ENCODE assay signal across 11 cellular contexts in the genomic region with DNA sequence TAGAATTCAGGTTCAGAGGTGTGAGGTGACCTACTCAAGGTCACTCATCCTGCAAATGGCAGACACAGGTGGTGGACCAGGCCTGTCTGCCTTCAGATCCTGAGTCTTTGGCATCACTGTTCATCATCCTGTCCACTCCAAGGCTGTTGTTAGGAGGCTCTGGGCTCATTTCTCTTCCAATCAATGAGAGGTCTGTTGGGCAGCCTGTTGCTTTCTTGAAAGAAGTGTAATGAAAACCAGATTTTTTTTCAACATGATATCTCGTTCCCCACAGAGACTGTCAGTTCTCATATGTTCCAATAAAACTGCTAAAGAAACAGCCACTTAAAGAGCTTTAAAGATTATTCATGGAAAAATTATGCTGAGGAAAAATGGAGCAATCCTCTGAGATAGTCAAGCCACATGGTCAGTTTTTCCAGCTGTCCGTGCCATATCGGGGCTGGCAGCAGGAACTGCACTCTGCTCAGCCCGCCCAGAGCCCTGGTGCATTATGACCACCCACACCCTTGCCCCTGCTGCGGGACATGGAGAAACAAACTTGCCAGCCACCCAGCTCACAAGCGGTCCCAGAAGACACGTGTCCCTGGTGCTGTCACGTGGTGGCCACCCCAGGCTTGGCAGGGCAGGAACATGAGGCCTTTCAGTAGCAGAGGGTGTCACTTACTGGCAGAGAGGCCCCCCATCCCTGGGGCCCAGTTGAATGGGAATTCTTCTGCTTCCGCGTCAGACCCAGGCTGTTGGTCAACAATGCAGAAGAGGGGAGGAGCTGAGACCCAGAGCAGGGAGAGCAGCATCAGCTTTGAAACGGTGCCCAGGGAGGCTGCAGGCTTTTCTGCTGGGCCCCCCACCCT.
DNase-seq lines count a peak whose midpoint lies in the region; ATAC-seq, FAIRE-seq and TF ChIP-seq lines count a peak whose summit lies in the region.
"Had no signal": no experiment of that assay in that cellular context is flagged by ENCODE, and none has a peak within 500 bp of the region (broad histone marks: within the 10 kb centered on the region; RNA-seq: fewer than 3 reads in every experiment).

No MANE protein-coding gene starts in this region.

- H3K4me2 ChIP-seq in K562 (ENCODE audit: insufficient read depth, low read length), result no peak overlapping the region
- H3K4me2 ChIP-seq in hepatocyte, result peak overlapping the region; percentile 50

- H2AFZ ChIP-seq in K562 (ENCODE audit: low read depth, low read length) (no peak overlapping the region), hepatocyte (no peak overlapping the region)

- H3K4me1 Mint-ChIP-seq in T-cell, result peaks cover 0 to 3% (median 0%) of the 10 kb centered on the region in 3 donors
- peaks cover 2% of the 10 kb centered on the region for H3K4me1 Mint-ChIP-seq in activated naive CD8-positive, alpha-beta T cell treated with anti-CD3 and anti-CD28 coated beads for 36 hours
- peaks cover 6% of the 10 kb centered on the region for H3K4me1 Mint-ChIP-seq in activated CD8-positive, alpha-beta T cell treated with anti-CD3 and anti-CD28 coated beads, Interleukin-2, amount 10 ng/mL, durations not matched to agents 7 days and 5 days (ENCODE audit: low read depth)

- TF ChIP-seq RAD21 in K562 (CRISPR knock-in tag; conservative IDR thresholded peaks at IDR 0.05 in 1 of 2, IDR thresholded peaks at IDR 0.05 in 1 of 2), result no peak

- H3K36me3 ChIP-seq in K562 (ENCODE audit: control insufficient read depth, insufficient read depth, low read length) (no peaks in the 10 kb centered on the region), hepatocyte (replicated peaks; ENCODE audit: insufficient read depth, low read depth) (no peaks in the 10 kb centered on the region), psoas muscle (ENCODE audit: insufficient read depth in 1 of 2, low read depth in 1 of 2) (no peaks in the 10 kb centered on the region)

- 47% methylated on average over 11 of the region's 11 CpGs for WGBS in K562 (ENCODE audit: insufficient coverage, low coverage, missing lambda C conversion rate)
- WGBS in hepatocyte (ENCODE audit: low lambda C conversion rate, missing lambda C conversion rate), result 40% methylated on average over 11 of the region's 11 CpGs
- WGBS in psoas muscle, 3 donors, result 9 to 18% (median 11%) methylated on average over 11 of the region's 11 CpGs

- H3K27ac ChIP-seq in K562 (ENCODE audit: extremely low read depth, low read depth, low read length), result no peak overlapping the region
- peak overlapping the region; percentile 98 for H3K27ac ChIP-seq in hepatocyte
- peak overlapping the region; percentile 83 for H3K27ac ChIP-seq in psoas muscle

- FAIRE-seq in K562 (lab: Jason Lieb, UNC), result no peak

- intact Hi-C loops in K562 (cut with micrococcal nuclease), result loop anchor here (10.0 kb wide), 1 partner anchor 59 kb away; no protein-coding TSS in a partner anchor
- intact Hi-C loops in psoas muscle (cut with DNase I), result no loop called here

- in situ Hi-C loops in K562 (cut with MboI), result no loop called here

- peaks cover 3% of the 10 kb centered on the region for H3K9me1 ChIP-seq in K562 (ENCODE audit: control insufficient read depth, insufficient read depth, low read length)

- H3K9me2 ChIP-seq in hepatocyte (replicated peaks; ENCODE audit: insufficient read depth), result no peaks in the 10 kb centered on the region

- no peaks in the 10 kb centered on the region for H4K20me1 ChIP-seq in K562 (replicated peaks; ENCODE audit: control insufficient read depth, insufficient read depth, low read length)
- no peaks in the 10 kb centered on the region for H4K20me1 ChIP-seq in hepatocyte (ENCODE audit: insufficient read depth, poor library complexity, severe bottlenecking)

- no peaks in the 10 kb centered on the region for H3K9me3 Mint-ChIP-seq in T-cell
- H3K9me3 Mint-ChIP-seq in activated naive CD8-positive, alpha-beta T cell treated with anti-CD3 and anti-CD28 coated beads for 36 hours, result no peaks in the 10 kb centered on the region
- no peaks in the 10 kb centered on the region for H3K9me3 Mint-ChIP-seq in activated CD8-positive, alpha-beta T cell treated with anti-CD3 and anti-CD28 coated beads, Interleukin-2, amount 10 ng/mL, durations not matched to agents 7 days and 5 days (ENCODE audit: insufficient read depth)
- H3K9me3 Mint-ChIP-seq: CD4-positive, CD25-positive, alpha-beta regulatory T cell had no signal

- H3K4me3 ChIP-seq in K562 (no peak overlapping the region), hepatocyte (no peak overlapping the region), psoas muscle (no peak overlapping the region)

- BruUV-seq in K562 (replicated peaks; lab: Mats Ljungman, UMichigan), result no TSS peak

- H3K27me3 ChIP-seq in K562 (ENCODE audit: control insufficient read depth in 2 of 2, insufficient read depth in 2 of 2, low read length in 2 of 2) (peaks cover 0 to 10% of the 10 kb centered on the region in 2 experiments; a peak in 1 of 5 replicates), hepatocyte (no peaks in the 10 kb centered on the region), psoas muscle (ENCODE audit: insufficient read depth in 3 of 3, low read length in 2 of 3) (no peaks in the 10 kb centered on the region)

- H3K4me1 ChIP-seq in K562 (replicated peaks in 1 of 2; ENCODE audit: control insufficient read depth in 2 of 2, insufficient read depth in 2 of 2, low read length in 2 of 2), result peaks cover 13 to 17% of the 10 kb centered on the region in 2 experiments; a peak in 4 of 5 replicates
- H3K4me1 ChIP-seq in hepatocyte (ENCODE audit: insufficient read depth), result peaks cover 16% of the 10 kb centered on the region
- H3K4me1 ChIP-seq in psoas muscle, result peaks cover 48% of the 10 kb centered on the region

- H3K27ac Mint-ChIP-seq in T-cell, result no peak overlapping the region
- no peak overlapping the region for H3K27ac Mint-ChIP-seq in activated naive CD8-positive, alpha-beta T cell treated with anti-CD3 and anti-CD28 coated beads for 36 hours
- no peak overlapping the region for H3K27ac Mint-ChIP-seq in activated CD8-positive, alpha-beta T cell treated with anti-CD3 and anti-CD28 coated beads, Interleukin-2, amount 10 ng/mL, durations not matched to agents 7 days and 5 days

- H3K9me3 ChIP-seq in K562 (replicated peaks; ENCODE audit: control insufficient read depth, insufficient read depth, low read depth, low read length) (no peaks in the 10 kb centered on the region), hepatocyte (ENCODE audit: low read depth) (no peaks in the 10 kb centered on the region), psoas muscle (no peaks in the 10 kb centered on the region)

- TF ChIP-seq CTCF in K562 (IDR thresholded peaks at IDR 0.05 in 2 of 3, conservative IDR thresholded peaks at IDR 0.05 in 1 of 3; ENCODE audit: insufficient read depth in 2 of 3, low read depth in 1 of 3, low read length in 3 of 3) (no peak), hepatocyte (IDR thresholded peaks at IDR 0.05; ENCODE audit: poor library complexity) (no peak), psoas muscle (IDR thresholded peaks at IDR 0.05) (no peak)

- H3K79me2 ChIP-seq in K562 (ENCODE audit: control insufficient read depth, insufficient read depth, low read length) (no peaks in the 10 kb centered on the region), hepatocyte (no peaks in the 10 kb centered on the region)

- H3K27me3 Mint-ChIP-seq in T-cell, result peaks cover 0 to 4% of the 10 kb centered on the region in 2 donors
- H3K27me3 Mint-ChIP-seq in activated naive CD8-positive, alpha-beta T cell treated with anti-CD3 and anti-CD28 coated beads for 36 hours, result no peaks in the 10 kb centered on the region
- H3K27me3 Mint-ChIP-seq in activated CD8-positive, alpha-beta T cell treated with anti-CD3 and anti-CD28 coated beads, Interleukin-2, amount 10 ng/mL, durations not matched to agents 7 days and 5 days (ENCODE audit: low read depth), result no peaks in the 10 kb centered on the region
- H3K27me3 Mint-ChIP-seq: CD4-positive, CD25-positive, alpha-beta regulatory T cell had no signal

- POLR2A ChIA-PET in K562 (lab: Yijun Ruan, JAX), result interaction anchor here (0.7 to 1.2 kb wide), 4 partner anchors 11 to 260 kb away, joined by 3 to 9 read pairs (median 4); no protein-coding TSS in a partner anchor
- POLR2A ChIA-PET in T-cell (lab: Charles Lee), result no interaction called here
- POLR2A ChIA-PET in activated CD8-positive, alpha-beta T cell treated with anti-CD3 and anti-CD28 coated beads, Interleukin-2, amount 10 ng/mL, durations not matched to agents 7 days and 5 days (lab: Charles Lee), result no interaction called here

- TF ChIP-seq EP300 in K562 (IDR thresholded peaks at IDR 0.05; ENCODE audit: low read length), result no peak

- H3K4me3 Mint-ChIP-seq in T-cell, result no peak overlapping the region
- H3K4me3 Mint-ChIP-seq in activated naive CD8-positive, alpha-beta T cell treated with anti-CD3 and anti-CD28 coated beads for 36 hours, result no peak overlapping the region
- H3K4me3 Mint-ChIP-seq in activated CD8-positive, alpha-beta T cell treated with anti-CD3 and anti-CD28 coated beads, Interleukin-2, amount 10 ng/mL, durations not matched to agents 7 days and 5 days, result no peak overlapping the region
- H3K4me3 Mint-ChIP-seq: CD4-positive, CD25-positive, alpha-beta regulatory T cell had no signal

- H3K9ac ChIP-seq in K562 (ENCODE audit: insufficient read depth in 1 of 2, low read depth in 2 of 2, low read length in 2 of 2), result 0 out of 4 replicates have a peak overlapping the region, but pooled peaks of 1 of the 2 experiments have one; percentile 43

- no peak for TF ChIP-seq POLR2A in K562 (conservative IDR thresholded peaks at IDR 0.05)

- H3K36me3 Mint-ChIP-seq in T-cell, result peaks cover 20% of the 10 kb centered on the region
- no peaks in the 10 kb centered on the region for H3K36me3 Mint-ChIP-seq in activated naive CD8-positive, alpha-beta T cell treated with anti-CD3 and anti-CD28 coated beads for 36 hours
- no peaks in the 10 kb centered on the region for H3K36me3 Mint-ChIP-seq in activated CD8-positive, alpha-beta T cell treated with anti-CD3 and anti-CD28 coated beads, Interleukin-2, amount 10 ng/mL, durations not matched to agents 7 days and 5 days (ENCODE audit: low read depth)

- ATAC-seq in K562 (no peak), psoas muscle (peak; percentile 30 to 65 (median 57)), T-cell (replicated peaks in 1 of 4) (no peak)
- no peak for ATAC-seq in activated CD8-positive, alpha-beta T cell treated with anti-CD3 and anti-CD28 coated beads, Interleukin-2, amount 10 ng/mL, durations not matched to agents 7 days and 5 days

- DNase-seq in Ammon's horn (ENCODE audit: low spot score) (peak; percentile 89), K562 (ENCODE audit: extremely low read depth in 1 of 4, low spot score in 3 of 4) (no peak), hepatocyte (ENCODE audit: low spot score) (peak; percentile 85), psoas muscle (peak; percentile 88 to 90), T-cell (no peak), NCI-H2227 (lab: John Stamatoyannopoulos, UW; ENCODE audit: unreplicated experiment) (no peak)
- no peak for DNase-seq in activated naive CD8-positive, alpha-beta T cell treated with anti-CD3 and anti-CD28 coated beads for 36 hours
- no peak for DNase-seq in activated CD8-positive, alpha-beta T cell treated with anti-CD3 and anti-CD28 coated beads, Interleukin-2, amount 10 ng/mL, durations not matched to agents 7 days and 5 days
- DNase-seq: activated gamma-delta T cell; CD4-positive, CD25-positive, alpha-beta regulatory T cell; stimulated activated CD4-positive, alpha-beta T cell treated with anti-CD3 and anti-CD28 coated beads, Interleukin-12 subunit alpha, Interleukin-12 subunit beta, amount 100 ng/mL, for 4 hours had no signal

- CTCF ChIA-PET in K562 (lab: Yijun Ruan, JAX; ENCODE audit: low intra/inter-chr PET ratio), result no interaction called here
- CTCF ChIA-PET in T-cell (lab: Charles Lee), result no interaction called here
- CTCF ChIA-PET in activated CD8-positive, alpha-beta T cell treated with anti-CD3 and anti-CD28 coated beads, Interleukin-2, amount 10 ng/mL, durations not matched to agents 7 days and 5 days (lab: Charles Lee), result interaction anchor here (1.4 to 1.5 kb wide), 3 partner anchors 13 to 245 kb away, joined by 3 to 6 read pairs (median 4); no protein-coding TSS in a partner anchor

Comparison
In these comparisons a context has a peak if more than half of its experiments do, and no peak if none do; other contexts are left out.
1. DNase-seq: peak in Ammon's horn (single experiment), hepatocyte (single experiment) and psoas muscle (2 of 2); none in K562 (0 of 4), T-cell (0 of 34), activated naive CD8-positive, alpha-beta T cell treated with anti-CD3 and anti-CD28 coated beads for 36 hours (single experiment), activated CD8-positive, alpha-beta T cell treated with anti-CD3 and anti-CD28 coated beads, Interleukin-2, amount 10 ng/mL, durations not matched to agents 7 days and 5 days (single experiment) and NCI-H2227 (single experiment).
2. ATAC-seq: peak in psoas muscle (4 of 4); none in K562 (single experiment), T-cell (0 of 4) and activated CD8-positive, alpha-beta T cell treated with anti-CD3 and anti-CD28 coated beads, Interleukin-2, amount 10 ng/mL, durations not matched to agents 7 days and 5 days (single experiment).